20 cellular contexts compared by ENCODE assay signal in genomic region chr4:142703694-142704309, GRCh38.
DNase-seq lines count a peak whose midpoint lies in the region; ATAC-seq and FAIRE-seq lines count a peak whose summit lies in the region.
"Had no signal": no experiment of that assay in that cellular context is flagged by ENCODE, and none has a peak within 500 bp of the region (broad histone marks: within the 10 kb centered on the region; RNA-seq: fewer than 3 reads in every experiment).

No MANE protein-coding gene starts in this region.

- peaks cover 25% of the 10 kb centered on the region for H3K4me1 Mint-ChIP-seq in activated T-helper 1 cell treated with anti-CD3 and anti-CD28 coated beads, Interleukin-12 subunit alpha, Interleukin-12 subunit beta, Interleukin-2, Interleukin-4 antibody, amounts not matched to agents 30 ng/mL and 10 ng/mL and 1 ng/mL, durations not matched to agents 14 hours and 24 hours and 36 hours (ENCODE audit: low read depth)
- peaks cover 32% of the 10 kb centered on the region for H3K4me1 Mint-ChIP-seq in activated CD4-positive, alpha-beta memory T cell treated with anti-CD3 and anti-CD28 coated beads for 36 hours (ENCODE audit: low read depth)
- H3K4me1 Mint-ChIP-seq in naive thymus-derived CD8-positive, alpha-beta T cell: peaks cover 25 to 35% (median 30%) of the 10 kb centered on the region in 4 donors
- H3K4me1 Mint-ChIP-seq: IgD-negative memory B cell, natural killer cell had no signal

- peak; percentile 15 for DNase-seq in activated T-helper 1 cell treated with Interleukin-2 at 50 U/mL for 16 hours (ENCODE audit: low read depth)
- DNase-seq in activated T-helper 1 cell treated with anti-CD3 and anti-CD28 coated beads, Interleukin-12 subunit alpha, Interleukin-12 subunit beta, Interleukin-2, Interleukin-4 antibody, amounts not matched to agents 30 ng/mL and 10 ng/mL and 1 ng/mL, durations not matched to agents 14 hours and 24 hours and 36 hours (ENCODE audit: low spot score): no peak
- DNase-seq in activated CD4-positive, alpha-beta memory T cell treated with anti-CD3 and anti-CD28 coated beads for 36 hours: peak; percentile 39
- peak in 5 of 10 donors; percentile 2 to 47 (median 25) for DNase-seq in naive thymus-derived CD8-positive, alpha-beta T cell
- DNase-seq in urothelium cell line (ENCODE audit: low spot score): no peak
- no peak for DNase-seq in NCI-H2081 (lab: John Stamatoyannopoulos, UW)
- DNase-seq in activated gamma-delta T cell (lab: John Stamatoyannopoulos, UW): no peak
- DNase-seq: ACHN; activated T-cell treated with anti-CD3 and anti-CD28 coated beads, Interleukin-2, amount 50 U/mL, for 48 hours; colonic mucosa; natural killer cell; NCI-H2171 treated with DMSO at 0.1 percent for 48 hours; NCI-H82 had no signal

- no peak overlapping the region for H3K4me3 Mint-ChIP-seq in activated T-helper 1 cell treated with anti-CD3 and anti-CD28 coated beads, Interleukin-12 subunit alpha, Interleukin-12 subunit beta, Interleukin-2, Interleukin-4 antibody, amounts not matched to agents 30 ng/mL and 10 ng/mL and 1 ng/mL, durations not matched to agents 14 hours and 24 hours and 36 hours
- no peak overlapping the region for H3K4me3 Mint-ChIP-seq in activated CD4-positive, alpha-beta memory T cell treated with anti-CD3 and anti-CD28 coated beads for 36 hours
- H3K4me3 Mint-ChIP-seq in naive thymus-derived CD8-positive, alpha-beta T cell: no peak overlapping the region
- H3K4me3 Mint-ChIP-seq: IgD-negative memory B cell; natural killer cell; stimulated activated naive CD8-positive, alpha-beta T cell treated with anti-CD3 and anti-CD28 coated beads, Interleukin-15, Interleukin-2, amounts not matched to agents 100 ng/mL and 50 ng/mL, for 24 hours had no signal

- no peaks in the 10 kb centered on the region for H3K36me3 ChIP-seq in KOPT-K1 (ENCODE audit: insufficient read depth, low read length)
- H3K36me3 ChIP-seq: colonic mucosa, gastroesophageal sphincter, prostate gland had no signal

- CTCF ChIA-PET in activated CD4-positive, alpha-beta memory T cell treated with anti-CD3 and anti-CD28 coated beads for 36 hours (lab: Charles Lee): interaction anchor here (0.9 kb wide), 1 partner anchor 10 kb away, joined by 3 read pairs; no protein-coding TSS in a partner anchor

- H3K9me3 Mint-ChIP-seq in activated T-helper 1 cell treated with anti-CD3 and anti-CD28 coated beads, Interleukin-12 subunit alpha, Interleukin-12 subunit beta, Interleukin-2, Interleukin-4 antibody, amounts not matched to agents 30 ng/mL and 10 ng/mL and 1 ng/mL, durations not matched to agents 14 hours and 24 hours and 36 hours: no peaks in the 10 kb centered on the region
- no peaks in the 10 kb centered on the region for H3K9me3 Mint-ChIP-seq in activated CD4-positive, alpha-beta memory T cell treated with anti-CD3 and anti-CD28 coated beads for 36 hours
- H3K9me3 Mint-ChIP-seq in naive thymus-derived CD8-positive, alpha-beta T cell: peaks cover 0 to 7% (median 0%) of the 10 kb centered on the region in 9 donors
- H3K9me3 Mint-ChIP-seq: stimulated activated naive CD8-positive, alpha-beta T cell treated with anti-CD3 and anti-CD28 coated beads, Interleukin-15, Interleukin-2, amounts not matched to agents 100 ng/mL and 50 ng/mL, for 24 hours had no signal

- intact Hi-C loops in activated T-helper 1 cell treated with anti-CD3 and anti-CD28 coated beads, Interleukin-12 subunit alpha, Interleukin-12 subunit beta, Interleukin-2, Interleukin-4 antibody, amounts not matched to agents 30 ng/mL and 10 ng/mL and 1 ng/mL, durations not matched to agents 14 hours and 24 hours and 36 hours (cut with micrococcal nuclease): no loop called here
- intact Hi-C loops in activated CD4-positive, alpha-beta memory T cell treated with anti-CD3 and anti-CD28 coated beads for 36 hours (cut with micrococcal nuclease): no loop called here

- H3K27me3 Mint-ChIP-seq in activated T-helper 1 cell treated with anti-CD3 and anti-CD28 coated beads, Interleukin-12 subunit alpha, Interleukin-12 subunit beta, Interleukin-2, Interleukin-4 antibody, amounts not matched to agents 30 ng/mL and 10 ng/mL and 1 ng/mL, durations not matched to agents 14 hours and 24 hours and 36 hours (ENCODE audit: insufficient read depth): no peaks in the 10 kb centered on the region
- H3K27me3 Mint-ChIP-seq in activated CD4-positive, alpha-beta memory T cell treated with anti-CD3 and anti-CD28 coated beads for 36 hours: no peaks in the 10 kb centered on the region
- no peaks in the 10 kb centered on the region for H3K27me3 Mint-ChIP-seq in naive thymus-derived CD8-positive, alpha-beta T cell
- H3K27me3 Mint-ChIP-seq: IgD-negative memory B cell; stimulated activated naive CD8-positive, alpha-beta T cell treated with anti-CD3 and anti-CD28 coated beads, Interleukin-15, Interleukin-2, amounts not matched to agents 100 ng/mL and 50 ng/mL, for 24 hours had no signal

- POLR2A ChIA-PET in activated CD4-positive, alpha-beta memory T cell treated with anti-CD3 and anti-CD28 coated beads for 36 hours (lab: Charles Lee): interaction anchor here (0.6 to 1.3 kb wide), 2 partner anchors 10 to 12 kb away, joined by 3 to 4 read pairs; no protein-coding TSS in a partner anchor
- POLR2A ChIA-PET in naive thymus-derived CD8-positive, alpha-beta T cell (lab: Charles Lee): interaction anchor here (0.8 to 1.7 kb wide), 7 partner anchors 10 to 351 kb away, joined by 3 to 7 read pairs (median 5); no protein-coding TSS in a partner anchor

- H3K27ac Mint-ChIP-seq in activated T-helper 1 cell treated with anti-CD3 and anti-CD28 coated beads, Interleukin-12 subunit alpha, Interleukin-12 subunit beta, Interleukin-2, Interleukin-4 antibody, amounts not matched to agents 30 ng/mL and 10 ng/mL and 1 ng/mL, durations not matched to agents 14 hours and 24 hours and 36 hours: no peak overlapping the region
- no peak overlapping the region for H3K27ac Mint-ChIP-seq in activated CD4-positive, alpha-beta memory T cell treated with anti-CD3 and anti-CD28 coated beads for 36 hours
- H3K27ac Mint-ChIP-seq in naive thymus-derived CD8-positive, alpha-beta T cell: no peak overlapping the region
- H3K27ac Mint-ChIP-seq: IgD-negative memory B cell; natural killer cell; stimulated activated naive CD8-positive, alpha-beta T cell treated with anti-CD3 and anti-CD28 coated beads, Interleukin-15, Interleukin-2, amounts not matched to agents 100 ng/mL and 50 ng/mL, for 24 hours had no signal

- H3K9me3 ChIP-seq in KOPT-K1 (ENCODE audit: insufficient read depth, low read length, poor library complexity, severe bottlenecking): peaks cover 34% of the 10 kb centered on the region
- H3K9me3 ChIP-seq: colonic mucosa, prostate gland had no signal

- FAIRE-seq in urothelium cell line (lab: Jason Lieb, UNC): no peak
- FAIRE-seq: astrocyte, RCC 7860 had no signal

- H3K27ac ChIP-seq in KOPT-K1 (ENCODE audit: low read depth, low read length, poor library complexity, severe bottlenecking): peak overlapping the region; percentile 95
- H3K27ac ChIP-seq: colonic mucosa, gastroesophageal sphincter, prostate gland had no signal

- H3K36me3 Mint-ChIP-seq in activated T-helper 1 cell treated with anti-CD3 and anti-CD28 coated beads, Interleukin-12 subunit alpha, Interleukin-12 subunit beta, Interleukin-2, Interleukin-4 antibody, amounts not matched to agents 30 ng/mL and 10 ng/mL and 1 ng/mL, durations not matched to agents 14 hours and 24 hours and 36 hours (ENCODE audit: low read depth): peaks cover 7% of the 10 kb centered on the region
- no peaks in the 10 kb centered on the region for H3K36me3 Mint-ChIP-seq in activated CD4-positive, alpha-beta memory T cell treated with anti-CD3 and anti-CD28 coated beads for 36 hours
- H3K36me3 Mint-ChIP-seq in naive thymus-derived CD8-positive, alpha-beta T cell: peaks cover 0 to 13% (median 0%) of the 10 kb centered on the region in 3 donors
- H3K36me3 Mint-ChIP-seq: IgD-negative memory B cell, natural killer cell had no signal

- ATAC-seq in naive thymus-derived CD8-positive, alpha-beta T cell: peak; percentile 79 to 82
- ATAC-seq: gastroesophageal sphincter, natural killer cell had no signal

Comparison
In these comparisons a context has a peak if more than half of its experiments do, and no peak if none do; other contexts are left out.
1. DNase-seq: peak in activated T-helper 1 cell treated with Interleukin-2 at 50 U/mL for 16 hours (single experiment) and activated CD4-positive, alpha-beta memory T cell treated with anti-CD3 and anti-CD28 coated beads for 36 hours (single experiment); none in activated T-helper 1 cell treated with anti-CD3 and anti-CD28 coated beads, Interleukin-12 subunit alpha, Interleukin-12 subunit beta, Interleukin-2, Interleukin-4 antibody, amounts not matched to agents 30 ng/mL and 10 ng/mL and 1 ng/mL, durations not matched to agents 14 hours and 24 hours and 36 hours (single experiment), urothelium cell line (single experiment), NCI-H2081 (0 of 2) and activated gamma-delta T cell (single experiment).